In the genomic region with DNA sequence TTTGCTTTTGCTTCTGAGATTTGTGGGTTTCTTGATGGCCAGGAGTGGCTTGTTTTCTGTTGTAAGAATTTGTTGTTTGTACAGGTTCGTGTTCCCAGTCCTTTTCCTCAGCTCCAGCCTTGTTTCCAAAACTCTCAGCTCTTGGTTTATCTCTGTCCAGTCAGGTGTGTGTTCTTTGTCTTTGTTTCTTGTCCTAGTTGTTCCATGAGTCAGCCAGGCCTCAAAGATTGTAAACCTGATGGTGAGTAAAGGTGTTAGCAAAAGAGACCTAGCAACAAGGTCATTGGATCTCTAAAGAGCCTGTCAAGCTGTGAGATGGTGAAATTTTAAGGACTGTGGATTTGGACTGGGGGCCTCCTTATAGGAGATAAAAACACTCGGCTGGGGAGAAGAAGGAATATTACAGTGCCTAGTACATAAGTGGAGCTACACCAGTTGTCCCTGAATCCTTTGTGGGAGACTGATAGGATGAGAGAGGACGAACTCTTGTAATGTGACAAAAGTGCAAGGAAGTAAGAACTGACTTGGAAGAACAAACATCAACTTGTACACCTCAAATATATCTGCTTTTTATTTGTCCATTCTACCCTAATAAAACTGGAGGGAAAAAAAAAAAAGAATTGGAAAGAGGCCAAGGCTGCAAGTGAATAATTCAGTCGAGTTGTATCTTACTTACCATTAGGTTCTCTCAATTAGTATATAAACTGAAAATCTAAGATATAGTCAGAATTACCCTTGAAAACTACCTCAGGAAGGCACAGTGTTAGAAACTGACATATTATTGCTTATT, we compare ENCODE assay signal across 1 cellular context.
TF ChIP-seq lines count a peak whose summit lies in the region.

No MANE protein-coding gene starts in this region.

TF ChIP-seq in WTC11, 78 proteins besides CTCF, POLR2A, EP300 and RAD21 (continued from another document):
- TF ChIP-seq, protein P1, sequence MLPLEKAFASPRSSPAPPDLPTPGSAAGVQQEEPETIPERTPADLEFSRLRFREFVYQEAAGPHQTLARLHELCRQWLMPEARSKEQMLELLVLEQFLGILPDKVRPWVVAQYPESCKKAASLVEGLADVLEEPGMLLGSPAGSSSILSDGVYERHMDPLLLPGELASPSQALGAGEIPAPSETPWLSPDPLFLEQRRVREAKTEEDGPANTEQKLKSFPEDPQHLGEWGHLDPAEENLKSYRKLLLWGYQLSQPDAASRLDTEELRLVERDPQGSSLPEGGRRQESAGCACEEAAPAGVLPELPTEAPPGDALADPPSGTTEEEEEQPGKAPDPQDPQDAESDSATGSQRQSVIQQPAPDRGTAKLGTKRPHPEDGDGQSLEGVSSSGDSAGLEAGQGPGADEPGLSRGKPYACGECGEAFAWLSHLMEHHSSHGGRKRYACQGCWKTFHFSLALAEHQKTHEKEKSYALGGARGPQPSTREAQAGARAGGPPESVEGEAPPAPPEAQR (CRISPR knock-in tag; IDR thresholded peaks at IDR 0.05): no peak
- TF ChIP-seq, protein P2, sequence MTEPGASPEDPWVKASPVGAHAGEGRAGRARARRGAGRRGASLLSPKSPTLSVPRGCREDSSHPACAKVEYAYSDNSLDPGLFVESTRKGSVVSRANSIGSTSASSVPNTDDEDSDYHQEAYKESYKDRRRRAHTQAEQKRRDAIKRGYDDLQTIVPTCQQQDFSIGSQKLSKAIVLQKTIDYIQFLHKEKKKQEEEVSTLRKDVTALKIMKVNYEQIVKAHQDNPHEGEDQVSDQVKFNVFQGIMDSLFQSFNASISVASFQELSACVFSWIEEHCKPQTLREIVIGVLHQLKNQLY (CRISPR knock-in tag; IDR thresholded peaks at IDR 0.05): no peak
- TF ChIP-seq, protein P3, sequence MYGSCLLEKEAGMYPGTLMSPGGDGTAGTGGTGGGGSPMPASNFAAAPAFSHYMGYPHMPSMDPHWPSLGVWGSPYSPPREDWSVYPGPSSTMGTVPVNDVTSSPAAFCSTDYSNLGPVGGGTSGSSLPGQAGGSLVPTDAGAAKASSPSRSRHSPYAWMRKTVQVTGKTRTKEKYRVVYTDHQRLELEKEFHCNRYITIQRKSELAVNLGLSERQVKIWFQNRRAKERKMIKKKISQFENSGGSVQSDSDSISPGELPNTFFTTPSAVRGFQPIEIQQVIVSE (CRISPR knock-in tag; IDR thresholded peaks at IDR 0.05; ENCODE audit: borderline replicate concordance): no peak
- no peak for TF ChIP-seq TEAD4 (CRISPR knock-in tag; IDR thresholded peaks at IDR 0.05)
- no peak for TF ChIP-seq NR3C1 (CRISPR knock-in tag; conservative IDR thresholded peaks at IDR 0.05; ENCODE audit: low read depth)
